In genomic region chr22:19463491-19464469, GRCh38 we compare ENCODE assay signal across 13 cellular contexts. TPM values are rescaled to one million over a fixed set of nuclear protein-coding genes. Genes with fewer than 3 reads are reported as not detected.
A peak's percentile ranks its signal among the peaks of the same experiment; 100 is the strongest.
DNase-seq lines count a peak whose midpoint lies in the region; ATAC-seq and TF ChIP-seq lines count a peak whose summit lies in the region.
"Had no signal": no experiment of that assay in that cellular context is flagged by ENCODE, and none has a peak within 500 bp of the region (broad histone marks: within the 10 kb centered on the region; RNA-seq: fewer than 3 reads in every experiment).

No MANE protein-coding gene starts in this region.

- peaks cover 9% of the 10 kb centered on the region for H3K4me1 ChIP-seq in mesodermal cell (ENCODE audit: control insufficient read depth, insufficient read depth, low read length, poor library complexity, severe bottlenecking)

- WGBS in mesodermal cell (ENCODE audit: insufficient coverage in 2 of 2), 2 experiments: 85 to 96% methylated on average over 5 of the region's 7 CpGs

- H3K9me3 ChIP-seq in mesodermal cell (ENCODE audit: control insufficient read depth, low read length): no peaks in the 10 kb centered on the region

- TF ChIP-seq CTCF in AG10803 (conservative IDR thresholded peaks at IDR 0.05; ENCODE audit: low read length): no peak
- no peak for TF ChIP-seq CTCF in HFF-Myc (IDR thresholded peaks at IDR 0.05; ENCODE audit: low read depth, low read length, missing control alignments)
- no peak for TF ChIP-seq CTCF in choroid plexus epithelial cell (conservative IDR thresholded peaks at IDR 0.05; ENCODE audit: low read depth, low read length)

- no peak overlapping the region for H3K4me3 ChIP-seq in AG10803 (ENCODE audit: low read length)
- H3K4me3 ChIP-seq in HFF-Myc (replicated peaks; ENCODE audit: low read depth, low read length): no peak overlapping the region
- no peak overlapping the region for H3K4me3 ChIP-seq in choroid plexus epithelial cell (ENCODE audit: low read depth, low read length)
- H3K4me3 ChIP-seq in mesodermal cell (ENCODE audit: extremely low read depth, insufficient read depth, low read length, poor library complexity, severe bottlenecking): no peak overlapping the region
- H3K4me3 ChIP-seq: SK-N-MC had no signal

- peaks cover 81% of the 10 kb centered on the region for H3K36me3 ChIP-seq in mesodermal cell (ENCODE audit: control insufficient read depth, insufficient read depth, low read length)

- no peak for ATAC-seq in HG03571 (IDR thresholded peaks at IDR 0.05; ENCODE audit: unreplicated experiment)
- ATAC-seq in HG03039 (IDR thresholded peaks at IDR 0.05; ENCODE audit: unreplicated experiment): no peak
- ATAC-seq: stimulated activated memory B cell treated with anti-CD40 and anti-IgM and Interleukin-4, amounts not matched to agents 10 μg/mL and 1 μg/mL and 100 μg/mL, for 72 hours had no signal

- peak overlapping the region; percentile 66 for H3K27ac ChIP-seq in mesodermal cell (ENCODE audit: low read depth, low read length, severe bottlenecking)
- no peak overlapping the region for H3K27ac ChIP-seq in caudate nucleus (ENCODE audit: low read depth, low read length)
- H3K27ac ChIP-seq: SK-N-MC had no signal

- peak; percentile 63 for DNase-seq in AG10803 (ENCODE audit: low read depth)
- peak; percentile 52 for DNase-seq in HFF-Myc (ENCODE audit: extremely low read depth, low read depth)
- peak; percentile 58 for DNase-seq in choroid plexus epithelial cell (ENCODE audit: low read depth)
- DNase-seq in caudate nucleus (lab: John Stamatoyannopoulos, UW): no peak
- no peak for DNase-seq in NCI-H2227 treated with DMSO at 0.1 percent for 48 hours (lab: John Stamatoyannopoulos, UW)
- DNase-seq: activated naive CD4-positive, alpha-beta T cell; NCI-H1105; NCI-H82 had no signal

RNA-seq across cellular contexts. Expression of gene UFD1, which starts 15.2 kb away (rescaled TPM):
- 72.6 TPM for polyA plus RNA-seq in mesodermal cell (2013, experiment 1 of 2)
- polyA plus RNA-seq in mesodermal cell (2013, experiment 2 of 2): 67.3 TPM

RNA-seq across cellular contexts. Expression of gene CDC45, which starts 15.9 kb away (rescaled TPM):
- 24.0 TPM for polyA plus RNA-seq in mesodermal cell (2013, experiment 1 of 2)
- 22.2 TPM for polyA plus RNA-seq in mesodermal cell (2013, experiment 2 of 2)

RNA-seq across cellular contexts. Expression of gene C22orf39, which starts 16.3 kb away (rescaled TPM):
- polyA plus RNA-seq in mesodermal cell (2013, experiment 1 of 2): 33.0 TPM
- polyA plus RNA-seq in mesodermal cell (2013, experiment 2 of 2): 34.0 TPM

RNA-seq across cellular contexts. Expression of gene MRPL40, which starts 31.4 kb away (rescaled TPM):
- 44.1 TPM for polyA plus RNA-seq in mesodermal cell (2013, experiment 1 of 2)
- polyA plus RNA-seq in mesodermal cell (2013, experiment 2 of 2): 46.8 TPM

RNA-seq across cellular contexts. Expression of gene HIRA, which starts 32.2 kb away (rescaled TPM):
- polyA plus RNA-seq in mesodermal cell (2013, experiment 1 of 2): 21.4 TPM
- polyA plus RNA-seq in mesodermal cell (2013, experiment 2 of 2): 20.1 TPM

Comparison
In these comparisons a context has a peak if more than half of its experiments do, and no peak if none do; other contexts are left out.
1. DNase-seq: peak in AG10803 (single experiment), HFF-Myc (single experiment) and choroid plexus epithelial cell (single experiment); none in caudate nucleus (0 of 61) and NCI-H2227 treated with DMSO at 0.1 percent for 48 hours (single experiment).